ENCODE assay signal across 26 cellular contexts in genomic region chr6:54132587-54132986, GRCh38. TPM values are rescaled to one million over a fixed set of nuclear protein-coding genes. Genes with fewer than 3 reads are reported as not detected.
A peak's percentile ranks its signal among the peaks of the same experiment; 100 is the strongest.
DNase-seq lines count a peak whose midpoint lies in the region; ATAC-seq, FAIRE-seq and TF ChIP-seq lines count a peak whose summit lies in the region.
"Had no signal": no experiment of that assay in that cellular context is flagged by ENCODE, and none has a peak within 500 bp of the region (broad histone marks: within the 10 kb centered on the region; RNA-seq: fewer than 3 reads in every experiment).

No MANE protein-coding gene starts in this region.

- H3K9me3 ChIP-seq in GM12878 (replicated peaks; ENCODE audit: control insufficient read depth, insufficient read depth, low read length) (no peaks in the 10 kb centered on the region), sigmoid colon (no peaks in the 10 kb centered on the region)
- H3K9me3 ChIP-seq: BE2C had no signal

- H3K27me3 ChIP-seq in GM12878 (replicated peaks in 1 of 2; ENCODE audit: control insufficient read depth in 2 of 2, insufficient read depth in 2 of 2, low read length in 1 of 2) (no peaks in the 10 kb centered on the region), sigmoid colon (no peaks in the 10 kb centered on the region)
- H3K27me3 ChIP-seq: BE2C had no signal

- H3K79me2 ChIP-seq in GM12878 (ENCODE audit: control insufficient read depth, insufficient read depth, low read length), result no peaks in the 10 kb centered on the region

- FAIRE-seq in GM12878 (lab: Jason Lieb, UNC), result no peak
- FAIRE-seq: A204.1, GM12891, GM18507 had no signal

- TF ChIP-seq EP300 in GM12878 (IDR thresholded peaks at IDR 0.05; ENCODE audit: borderline replicate concordance in 1 of 2, control insufficient read depth in 1 of 2, low read depth in 2 of 2, low read length in 2 of 2) (no peak), sigmoid colon (IDR thresholded peaks at IDR 0.05) (no peak)

- in situ Hi-C loops in GM12878 (cut with MboI), result no loop called here

- POLR2A ChIA-PET in GM12878 (lab: Charles Lee), result no interaction called here

- no peaks in the 10 kb centered on the region for H3K36me3 ChIP-seq in GM12878 (ENCODE audit: control insufficient read depth in 2 of 2, insufficient read depth in 2 of 2, low read length in 1 of 2)
- no peaks in the 10 kb centered on the region for H3K36me3 ChIP-seq in sigmoid colon
- H3K36me3 ChIP-seq: BE2C had no signal

- TF ChIP-seq CTCF in GM12878 (IDR thresholded peaks at IDR 0.05 in 2 of 3, conservative IDR thresholded peaks at IDR 0.05 in 1 of 3; ENCODE audit: control insufficient read depth in 2 of 3, extremely low read depth in 1 of 3, insufficient read depth in 1 of 3, low read depth in 3 of 3, low read length in 3 of 3) (no peak), sigmoid colon (IDR thresholded peaks at IDR 0.05) (no peak)

- H3K4me1 ChIP-seq in GM12878 (ENCODE audit: control insufficient read depth, insufficient read depth, low read length) (no peaks in the 10 kb centered on the region), sigmoid colon (no peaks in the 10 kb centered on the region)
- H3K4me1 ChIP-seq: BE2C had no signal

- no peak overlapping the region for H3K4me2 ChIP-seq in GM12878 (ENCODE audit: control insufficient read depth, insufficient read depth)
- H3K4me2 ChIP-seq: KMS-11 had no signal

- intact Hi-C loops in GM12878 (cut with micrococcal nuclease; ENCODE audit: unreplicated experiment) (no loop called here), sigmoid colon (cut with DNase I) (no loop called here)

- H2AFZ ChIP-seq in GM12878 (ENCODE audit: control insufficient read depth, low read depth, low read length), result no peak overlapping the region
- H2AFZ ChIP-seq: GM23248 had no signal

- WGBS in GM12878 (ENCODE audit: insufficient coverage, insufficient replicate concordance, low lambda C conversion rate, missing lambda C conversion rate), result 0% methylated on average over 2 of the region's 2 CpGs
- WGBS in sigmoid colon, 2 donors, result 80 to 89% methylated on average over 2 of the region's 2 CpGs

- H3K9ac ChIP-seq in GM12878 (ENCODE audit: control insufficient read depth, insufficient read depth, low read length), result no peak overlapping the region
- H3K9ac ChIP-seq: GM23248, KMS-11 had no signal

- RAD21 ChIA-PET in GM12878 (lab: Charles Lee; ENCODE audit: unreplicated experiment), result no interaction called here

- BruUV-seq in GM12878 (replicated peaks; lab: Mats Ljungman, UMichigan), result no TSS peak

- H4K20me1 ChIP-seq in GM12878 (ENCODE audit: control insufficient read depth, insufficient read depth), result no peaks in the 10 kb centered on the region

- no peak overlapping the region for H3K27ac ChIP-seq in GM12878 (ENCODE audit: control insufficient read depth, insufficient read depth)
- no peak overlapping the region for H3K27ac ChIP-seq in sigmoid colon
- H3K27ac ChIP-seq: GM23248, KMS-11 had no signal

- DNase-seq in GM12878 (ENCODE audit: low read depth, low spot score), result no peak
- DNase-seq in OCI-M2 (lab: John Stamatoyannopoulos, UW; ENCODE audit: unreplicated experiment), result no peak
- DNase-seq in sigmoid colon, result no peak
- DNase-seq in activated CD8-positive, alpha-beta memory T cell treated with anti-CD3 and anti-CD28 coated beads, Interleukin-2, amount 50 U/mL, for 4 hours, result no peak
- DNase-seq: ACHN; BE2C; C1 segment of cervical spinal cord; CD4-positive, CD25-positive, alpha-beta regulatory T cell; CD8-positive, alpha-beta memory T cell; COR-L47; DMS 273 treated with DMSO at 0.1 percent for 48 hours; DMS53; DND-41; EL; GM23248; HCEC 1CT had no signal

- SMC1A ChIA-PET in GM12878 (lab: Charles Lee; ENCODE audit: uncharacterized antibody, unreplicated experiment), result no interaction called here

- H3K4me3 ChIP-seq in GM12878 (no peak overlapping the region), sigmoid colon (no peak overlapping the region)
- H3K4me3 ChIP-seq: GM23248 had no signal

- no peak for TF ChIP-seq POLR2A in GM12878 (IDR thresholded peaks at IDR 0.05; ENCODE audit: low read depth, low read length)
- TF ChIP-seq POLR2A in sigmoid colon (IDR thresholded peaks at IDR 0.05), result no peak

- CTCF ChIA-PET in GM12878 (lab: Yijun Ruan, JAX), result interaction anchor here (1.3 kb wide), 1 partner anchor 32 kb away, joined by 3 read pairs; no protein-coding TSS in a partner anchor

- ATAC-seq in GM21786 (IDR thresholded peaks at IDR 0.05; ENCODE audit: unreplicated experiment) (peak; percentile 46), HG02852 (IDR thresholded peaks at IDR 0.05; ENCODE audit: unreplicated experiment) (peak; percentile 48), GM12878 (peak; percentile 62), GM21381 (IDR thresholded peaks at IDR 0.05; ENCODE audit: unreplicated experiment) (no peak)

- TF ChIP-seq RAD21 in GM12878 (IDR thresholded peaks at IDR 0.05; ENCODE audit: insufficient read depth, low read depth, low read length), result no peak

TF ChIP-seq in GM12878, 131 proteins besides CTCF, POLR2A, EP300 and RAD21:
- TF ChIP-seq RFX5 (IDR thresholded peaks at IDR 0.05; ENCODE audit: low read depth, low read length) (no peak), ZNF687 (IDR thresholded peaks at IDR 0.05) (no peak), E2F8 (IDR thresholded peaks at IDR 0.05; ENCODE audit: low read depth, partially characterized antibody) (no peak)
TF ChIP-seq in GM12878: peak in this region for 0.

RNA-seq across cellular contexts. Expression of gene MLIP, which starts 21.3 kb away (rescaled TPM):
- total RNA-seq in GM12878 (2013; cell fraction: nucleolus; rRNA removed), result not detected in 2 replicates
- total RNA-seq in GM12878 (2014; rRNA removed) (not detected in 2 replicates), GM12878 (2014; rRNA removed; fragmentation: Illumina TruSeq; extraction: Trizol) (not detected in 2 replicates), GM12878 (2021) (not detected in 2 replicates), sigmoid colon (1 to 10 TPM in 1 of 4 donors, under 1 TPM in 1, not detected in 2; 0.71 to 1.3 TPM)
- polyA plus RNA-seq in GM12878 (2011; ENCODE audit: low read depth), result not detected
- polyA plus RNA-seq in GM12878 (2011; rRNA removed) (not detected in 2 replicates), GM12878 (2014; fragmentation: Illumina TruSeq; extraction: Trizol) (0.24 TPM in 1 of 2 replicates, not detected in the other), GM12878 (2014; fragmentation: Nextera tagmentation; extraction: Ambion mirVana) (not detected), GM12878 (2014; rRNA removed) (not detected in 2 replicates), GM12878 (2016; fragmentation: Nextera tagmentation; extraction: Ambion mirVana) (not detected), sigmoid colon (1 to 10 TPM in 2 of 3 donors, under 1 TPM in 1; 0.31 to 2.8 (median 1.2) TPM)
- polyA plus RNA-seq in GM12878 (2011; cell fraction: cytosol; rRNA removed), result not detected in 2 replicates
- polyA plus RNA-seq in GM12878 (2011; cell fraction: nucleus; rRNA removed), result 0.19 TPM in 1 of 2 replicates, not detected in the other
- not detected in 2 replicates for polyA plus RNA-seq in GM12878 (2012)
- 0.80 TPM in 1 of 2 replicates, not detected in the other for polyA minus RNA-seq in GM12878 (2011; rRNA and poly(A)+ RNA removed)
- polyA minus RNA-seq in GM12878 (2011; cell fraction: cytosol; rRNA and poly(A)+ RNA removed), result not detected in 2 replicates
- polyA minus RNA-seq in GM12878 (2011; cell fraction: nucleus; rRNA and poly(A)+ RNA removed), result 0.96 TPM in 1 of 2 replicates, not detected in the other
- total RNA-seq: CD4-positive, CD25-positive, alpha-beta regulatory T cell; CD8-positive, alpha-beta memory T cell; G401; GM23248; H4; HT-29 had no signal
- polyA plus RNA-seq: CD4-positive, CD25-positive, alpha-beta regulatory T cell; CD8-positive, alpha-beta memory T cell; GM23248 had no signal
